8 cellular contexts compared by ENCODE assay signal in genomic region chr1:25819496-25820246, GRCh38.
A peak's percentile ranks its signal among the peaks of the same experiment; 100 is the strongest.
DNase-seq lines count a peak whose midpoint lies in the region; ATAC-seq lines count a peak whose summit lies in the region.

Gene MTFR1L, plus strand, starts transcription at chr1:25819954. Its CDS starts 3,151 bp downstream, at chr1:25823105.

- ATAC-seq in GM18861 (IDR thresholded peaks at IDR 0.05; ENCODE audit: unreplicated experiment) (peak; percentile 58), HG03066 (IDR thresholded peaks at IDR 0.05; ENCODE audit: low read depth, unreplicated experiment) (peak; percentile 79)

- peak; percentile 93 for DNase-seq in AG08395 (ENCODE audit: low spot score)
- peak; percentile 87 for DNase-seq in NCI-H345 (lab: John Stamatoyannopoulos, UW)
- DNase-seq in activated CD4-positive, CD25-positive, alpha-beta regulatory T cell treated with anti-CD3 and anti-CD28 coated beads, Interleukin-2, amount 50 U/mL, for 72 hours: peak; percentile 94
- DNase-seq in cerebellar cortex (ENCODE audit: low spot score): peak; percentile 82
- peak; percentile 80 for DNase-seq in kidney glomerular epithelial cell (lab: John Stamatoyannopoulos, UW)
- DNase-seq in stimulated activated CD4-positive, alpha-beta T cell treated with anti-CD3 and anti-CD28 coated beads, Interleukin-1b, Interleukin-23, amount 100 ng/mL, for 1 hour (ENCODE audit: low read depth in 2 of 2): peak; percentile 76 to 87

Comparison
In these comparisons a context has a peak if more than half of its experiments do, and no peak if none do; other contexts are left out.
1. Peak in every context shown above with its lines: DNase-seq and ATAC-seq.